In the genomic region with DNA sequence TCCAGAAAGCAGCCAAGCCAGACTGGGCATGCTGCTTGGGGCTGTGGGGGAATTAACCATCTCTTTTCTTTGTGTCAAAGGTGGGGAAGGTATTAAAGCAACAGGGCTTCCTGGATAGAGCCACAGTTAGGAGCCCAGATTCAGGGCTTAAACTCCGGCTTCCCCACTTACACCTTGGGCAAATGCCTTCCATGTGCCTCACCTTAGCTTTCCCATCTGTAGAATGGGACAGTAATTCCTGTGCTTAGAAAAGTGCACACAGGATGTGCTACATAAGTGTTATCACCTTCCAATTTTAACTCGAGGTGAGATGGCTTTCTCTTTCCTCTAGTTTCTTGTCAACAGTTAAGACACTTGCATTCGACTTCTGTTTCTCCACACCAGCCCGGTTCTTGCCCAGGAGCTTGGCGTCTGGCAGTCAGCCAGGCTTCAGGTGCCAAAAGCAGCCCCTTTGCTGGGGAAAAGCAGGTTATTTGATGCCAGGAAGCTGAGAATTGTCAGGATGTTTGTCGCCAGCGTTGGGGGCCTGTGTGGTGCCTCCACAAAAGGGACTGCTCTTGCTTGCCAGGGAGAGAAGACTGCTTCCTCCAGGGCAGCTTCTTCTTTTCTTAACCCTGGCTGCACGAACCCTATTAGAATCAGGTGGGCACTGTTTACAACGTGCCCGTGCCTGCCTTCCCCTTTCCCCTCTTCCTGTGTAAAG, we compare ENCODE assay signal across 11 cellular contexts.
DNase-seq lines count a peak whose midpoint lies in the region; ATAC-seq, FAIRE-seq and TF ChIP-seq lines count a peak whose summit lies in the region.
"Had no signal": no experiment of that assay in that cellular context is flagged by ENCODE, and none has a peak within 500 bp of the region (broad histone marks: within the 10 kb centered on the region; RNA-seq: fewer than 3 reads in every experiment).

No MANE protein-coding gene starts in this region.

- H3K27ac ChIP-seq in GM23338 (ENCODE audit: low read depth): peak overlapping the region; percentile 98; the same call in 1 of the 2 replicates
- peak overlapping the region; percentile 77 for H3K27ac ChIP-seq in RWPE1
- H3K27ac ChIP-seq in keratinocyte (ENCODE audit: control insufficient read depth, insufficient read depth, low read length): no peak overlapping the region
- H3K27ac ChIP-seq in foreskin keratinocyte: no peak overlapping the region
- H3K27ac ChIP-seq: thoracic aorta had no signal

- peaks cover 17% of the 10 kb centered on the region for H3K27me3 Mint-ChIP-seq in GM23338 (ENCODE audit: insufficient read depth, low read depth, poor library complexity)

- H3K9ac ChIP-seq in keratinocyte (ENCODE audit: control insufficient read depth, extremely low read depth, insufficient read depth, low read length): peak overlapping the region; percentile 10

- H3K9me2 ChIP-seq in GM23338 (ENCODE audit: insufficient read depth): no peaks in the 10 kb centered on the region

- H3F3A ChIP-seq in GM23338 (replicated peaks; ENCODE audit: low read depth): peaks cover 26% of the 10 kb centered on the region

- DNase-seq in DMS79 (lab: John Stamatoyannopoulos, UW) (peak; percentile 53), GM23338 (ENCODE audit: low spot score) (no peak), RWPE1 (ENCODE audit: low spot score) (no peak), keratinocyte (ENCODE audit: low read depth, low spot score) (no peak), foreskin keratinocyte (no peak)
- DNase-seq: activated CD4-positive, CD25-positive, alpha-beta regulatory T cell; stimulated activated CD4-positive, alpha-beta T cell treated with anti-CD3 and anti-CD28 coated beads, Interleukin-2, amount 100 ng/mL, for 24 hours had no signal

- H3K4me3 ChIP-seq in GM23338 (no peak overlapping the region), keratinocyte (ENCODE audit: control insufficient read depth in 2 of 3, extremely low read depth in 1 of 3, insufficient read depth in 2 of 3, low read depth in 1 of 3, low read length in 3 of 3) (no peak overlapping the region)
- H3K4me3 ChIP-seq: thoracic aorta had no signal

- CTCF ChIA-PET in RWPE1 (lab: Yijun Ruan, JAX): interaction anchor here (0.5 to 1.4 kb wide), 3 partner anchors 17 to 158 kb away, joined by 3 to 5 read pairs (median 3); no protein-coding TSS in a partner anchor

- peaks cover 51% of the 10 kb centered on the region for H3K4me1 ChIP-seq in GM23338 (ENCODE audit: insufficient read depth)
- peaks cover 53% of the 10 kb centered on the region for H3K4me1 ChIP-seq in keratinocyte (ENCODE audit: control insufficient read depth, extremely low read depth, insufficient read depth, low read length)
- H3K4me1 ChIP-seq in foreskin keratinocyte: peaks cover 16% of the 10 kb centered on the region

- H3K4me3 Mint-ChIP-seq in GM23338: no peak overlapping the region

- no peaks in the 10 kb centered on the region for H3K36me3 Mint-ChIP-seq in GM23338 (ENCODE audit: low read depth)

- H3K36me3 ChIP-seq in GM23338 (ENCODE audit: insufficient read depth): no peaks in the 10 kb centered on the region
- peaks cover 0 to 4% of the 10 kb centered on the region in 2 experiments for H3K36me3 ChIP-seq in keratinocyte (ENCODE audit: control insufficient read depth in 2 of 2, extremely low read depth in 1 of 2, insufficient read depth in 2 of 2, low read length in 2 of 2)
- H3K36me3 ChIP-seq: thoracic aorta had no signal

- no peaks in the 10 kb centered on the region for H3K9me1 ChIP-seq in keratinocyte (ENCODE audit: control insufficient read depth, extremely low read depth, insufficient read depth, low read length)

- POLR2A ChIA-PET in RWPE1 (lab: Yijun Ruan, JAX; ENCODE audit: low non-redundant PET): no interaction called here

- dilution Hi-C loops in keratinocyte (cut with MboI; ENCODE audit: extremely low pct_ligation_motif_present, low sequenced_read_pairs): no loop called here

- ATAC-seq in GM23338 (no peak), foreskin keratinocyte (no peak), HG02623 (IDR thresholded peaks at IDR 0.05; ENCODE audit: unreplicated experiment) (no peak), HG02798 (IDR thresholded peaks at IDR 0.05; ENCODE audit: poor library complexity, unreplicated experiment) (no peak), HG03108 (IDR thresholded peaks at IDR 0.05; ENCODE audit: unreplicated experiment) (no peak)

- TF ChIP-seq CTCF in GM23338 (conservative IDR thresholded peaks at IDR 0.05; ENCODE audit: low read depth in 2 of 2) (no peak), RWPE1 (conservative IDR thresholded peaks at IDR 0.05; ENCODE audit: low read depth) (no peak), keratinocyte (optimal IDR thresholded peaks at IDR 0.05 in 1 of 3, IDR thresholded peaks at IDR 0.05 in 1 of 3, conservative IDR thresholded peaks at IDR 0.05 in 1 of 3; ENCODE audit: extremely low read depth in 1 of 3, insufficient read depth in 2 of 3, low read length in 3 of 3) (no peak), foreskin keratinocyte (conservative IDR thresholded peaks at IDR 0.05) (no peak)

- no peaks in the 10 kb centered on the region for H3K9me3 ChIP-seq in keratinocyte (ENCODE audit: control insufficient read depth, low read depth, low read length)
- H3K9me3 ChIP-seq: thoracic aorta had no signal

- peaks cover 59% of the 10 kb centered on the region for H3K4me1 Mint-ChIP-seq in GM23338

- H3K27ac Mint-ChIP-seq in GM23338: peak overlapping the region; percentile 55; the same call in 1 of the 2 replicates

- no peaks in the 10 kb centered on the region for H3K27me3 ChIP-seq in GM23338 (ENCODE audit: insufficient read depth)
- H3K27me3 ChIP-seq in keratinocyte (ENCODE audit: control insufficient read depth, extremely low read depth, insufficient read depth, low read length): no peaks in the 10 kb centered on the region
- no peaks in the 10 kb centered on the region for H3K27me3 ChIP-seq in foreskin keratinocyte

- H3K79me2 ChIP-seq in GM23338 (replicated peaks; ENCODE audit: insufficient read depth) (peaks cover 43% of the 10 kb centered on the region), keratinocyte (ENCODE audit: control insufficient read depth, insufficient read depth, low read length) (peaks cover 4% of the 10 kb centered on the region)

- H3K4me2 ChIP-seq in GM23338: 0 out of 2 replicates have a peak overlapping the region, but pooled peaks have one; percentile 48
- peak overlapping the region; percentile 25 for H3K4me2 ChIP-seq in keratinocyte (ENCODE audit: control insufficient read depth, extremely low read depth, insufficient read depth, low read depth, low read length)

- H4K20me1 ChIP-seq in GM23338 (replicated peaks; ENCODE audit: insufficient read depth) (peaks cover 4% of the 10 kb centered on the region), keratinocyte (ENCODE audit: control insufficient read depth, extremely low read depth, insufficient read depth, low read length) (no peaks in the 10 kb centered on the region)

- H2AFZ ChIP-seq in GM23338: no peak overlapping the region
- H2AFZ ChIP-seq in keratinocyte (ENCODE audit: control insufficient read depth, low read length): no peak overlapping the region

- no peaks in the 10 kb centered on the region; the same call in 2 of the 3 replicates for H3K9me3 Mint-ChIP-seq in GM23338

- no peak for FAIRE-seq in keratinocyte (lab: Jason Lieb, UNC)

TF ChIP-seq in GM23338, 12 proteins besides CTCF, POLR2A, EP300 and RAD21 (continues in another document):
- TF ChIP-seq ZNF114 (CRISPR knock-in tag; IDR thresholded peaks at IDR 0.05): no peak
- TF ChIP-seq EZH2 (IDR thresholded peaks at IDR 0.05; ENCODE audit: low read depth, unreplicated experiment): no peak
- no peak for TF ChIP-seq ZNF331 (CRISPR knock-in tag; IDR thresholded peaks at IDR 0.05; ENCODE audit: low read depth)

Comparison
In these comparisons a context has a peak if more than half of its experiments do, and no peak if none do; other contexts are left out.
1. H3K27ac ChIP-seq: peak in GM23338 (single experiment) and RWPE1 (single experiment); none in keratinocyte (single experiment) and foreskin keratinocyte (single experiment).